10 cellular contexts compared by ENCODE assay signal in the genomic region with DNA sequence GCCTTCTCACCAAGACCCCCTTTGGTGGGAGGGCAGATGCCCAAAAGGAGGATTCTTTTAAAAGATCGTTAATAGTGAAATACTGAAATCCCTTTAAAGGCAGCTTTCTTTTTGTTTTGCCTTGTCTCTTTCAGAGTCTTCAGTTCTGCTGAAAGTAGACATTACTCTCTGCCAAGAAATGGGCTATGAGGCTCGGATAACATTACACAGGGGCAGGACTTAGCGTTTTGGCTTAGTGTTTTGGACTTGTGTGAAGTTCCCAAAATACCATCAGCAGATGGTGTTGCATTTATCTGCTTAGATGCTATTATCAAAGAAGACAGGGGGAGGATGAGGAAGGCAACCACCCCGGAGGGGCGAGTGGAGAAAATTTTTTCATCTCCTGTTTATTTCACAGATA.
A peak's percentile ranks its signal among the peaks of the same experiment; 100 is the strongest.
DNase-seq lines count a peak whose midpoint lies in the region; ATAC-seq lines count a peak whose summit lies in the region.
"Had no signal": no experiment of that assay in that cellular context is flagged by ENCODE, and none has a peak within 500 bp of the region (broad histone marks: within the 10 kb centered on the region; RNA-seq: fewer than 3 reads in every experiment).

No MANE protein-coding gene starts in this region.

- WGBS in aorta, 2 donors: 2 to 8% methylated on average over 5 of the region's 5 CpGs

- DNase-seq in NCI-H82 (lab: John Stamatoyannopoulos, UW) (peak; percentile 94), epithelial cell of prostate (ENCODE audit: low read depth, low spot score) (no peak), aorta (no peak), NCI-H187 (lab: John Stamatoyannopoulos, UW) (no peak), NCI-H2196 (lab: John Stamatoyannopoulos, UW; ENCODE audit: unreplicated experiment) (no peak)
- DNase-seq in effector memory CD4-positive, alpha-beta T cell: no peak
- DNase-seq: activated T-cell treated with anti-CD3 and anti-CD28 coated beads, Interleukin-2, amount 50 U/mL, for 24 hours; endodermal cell; T-helper 2 cell had no signal

- H3K27ac ChIP-seq in epithelial cell of prostate: peak overlapping the region; percentile 15
- H3K27ac ChIP-seq in muscle layer of duodenum (ENCODE audit: low read length): peak overlapping the region; percentile 40
- peak overlapping the region; percentile 93 to 100 for H3K27ac ChIP-seq in aorta (ENCODE audit: low read depth in 1 of 2, low read length in 2 of 2)
- H3K27ac ChIP-seq in effector memory CD4-positive, alpha-beta T cell (ENCODE audit: insufficient read depth, low read length, poor library complexity, severe bottlenecking): no peak overlapping the region

- peak; percentile 85 for ATAC-seq in aorta (ENCODE audit: low FRiP score)

- H3K27me3 ChIP-seq in muscle layer of duodenum (ENCODE audit: low read depth, low read length) (no peaks in the 10 kb centered on the region), aorta (ENCODE audit: control insufficient read depth in 1 of 2, insufficient read depth in 2 of 2, low read length in 1 of 2) (no peaks in the 10 kb centered on the region)
- H3K27me3 ChIP-seq in effector memory CD4-positive, alpha-beta T cell (replicated peaks; ENCODE audit: control insufficient read depth, insufficient read depth, low read length, poor library complexity, severe bottlenecking): no peaks in the 10 kb centered on the region

- intact Hi-C loops in aorta (cut with DNase I): loop anchor here in 1 of 2 donors (10.0 kb wide), 1 partner anchor 89 kb away; a partner anchor contains a TSS

- H3K4me3 ChIP-seq in muscle layer of duodenum (ENCODE audit: low read depth in 1 of 2, low read length in 2 of 2) (peak overlapping the region; percentile 53 to 61), aorta (ENCODE audit: low read length in 2 of 2) (peak overlapping the region; percentile 34 to 96)
- no peak overlapping the region for H3K4me3 ChIP-seq in effector memory CD4-positive, alpha-beta T cell (ENCODE audit: insufficient read depth, low read depth, low read length, poor library complexity, severe bottlenecking)

- H3K9me3 ChIP-seq in muscle layer of duodenum (ENCODE audit: control insufficient read depth in 1 of 2, low read length in 2 of 2): no peaks in the 10 kb centered on the region
- no peaks in the 10 kb centered on the region for H3K9me3 ChIP-seq in aorta (ENCODE audit: control insufficient read depth, low read length)
- H3K9me3 ChIP-seq in effector memory CD4-positive, alpha-beta T cell (ENCODE audit: control insufficient read depth, low read length): no peaks in the 10 kb centered on the region

- H3K36me3 ChIP-seq in muscle layer of duodenum (ENCODE audit: control insufficient read depth in 1 of 2, insufficient read depth in 2 of 2, low read length in 2 of 2): no peaks in the 10 kb centered on the region
- H3K36me3 ChIP-seq in aorta (ENCODE audit: control insufficient read depth in 1 of 2, insufficient read depth in 2 of 2, low read length in 1 of 2): no peaks in the 10 kb centered on the region
- no peaks in the 10 kb centered on the region for H3K36me3 ChIP-seq in effector memory CD4-positive, alpha-beta T cell (ENCODE audit: control insufficient read depth, insufficient read depth, low read length)

- H3K4me1 ChIP-seq in muscle layer of duodenum (ENCODE audit: control insufficient read depth in 1 of 2, insufficient read depth in 2 of 2, low read length in 2 of 2): peaks cover 0 to 17% of the 10 kb centered on the region in 2 donors
- H3K4me1 ChIP-seq in aorta (ENCODE audit: control insufficient read depth in 1 of 2, insufficient read depth in 2 of 2, low read length in 2 of 2): peaks cover 2 to 3% of the 10 kb centered on the region in 2 donors
- H3K4me1 ChIP-seq in effector memory CD4-positive, alpha-beta T cell (ENCODE audit: control insufficient read depth, insufficient read depth, low read length, poor library complexity, severe bottlenecking): no peaks in the 10 kb centered on the region
